9 cellular contexts compared by ENCODE assay signal in genomic region chr12:132145334-132145733, GRCh38. TPM values are rescaled to one million over a fixed set of nuclear protein-coding genes. Genes with fewer than 3 reads are reported as not detected.
DNase-seq lines count a peak whose midpoint lies in the region; ATAC-seq and TF ChIP-seq lines count a peak whose summit lies in the region.
"Had no signal": no experiment of that assay in that cellular context is flagged by ENCODE, and none has a peak within 500 bp of the region (broad histone marks: within the 10 kb centered on the region; RNA-seq: fewer than 3 reads in every experiment).

No MANE protein-coding gene starts in this region.

- H3K4me1 ChIP-seq in GM23248 (ENCODE audit: insufficient read depth), result peaks cover 5% of the 10 kb centered on the region; the same call in 1 of the 2 replicates
- H3K4me1 ChIP-seq in SJSA1 (replicated peaks), result peaks cover 18% of the 10 kb centered on the region
- H3K4me1 ChIP-seq in sigmoid colon, result peaks cover 0 to 30% (median 25%) of the 10 kb centered on the region in 4 donors

- H3K27ac ChIP-seq in GM23248, result no peak overlapping the region
- no peak overlapping the region for H3K27ac ChIP-seq in SJSA1
- H3K27ac ChIP-seq in sigmoid colon, result peak overlapping the region in 2 of 4 donors; percentile 89 to 93

- peak overlapping the region; percentile 74 for H3K4me2 ChIP-seq in GM23248 (ENCODE audit: unreplicated experiment)

- no peaks in the 10 kb centered on the region for H3K9me3 ChIP-seq in GM23248 (ENCODE audit: low read depth)
- 0 out of 2 replicates have a peak, but pooled peaks cover 7% of the 10 kb centered on the region for H3K9me3 ChIP-seq in SJSA1 (replicated peaks)
- H3K9me3 ChIP-seq in sigmoid colon, result no peaks in the 10 kb centered on the region

- peak overlapping the region; percentile 88 for H3K4me3 ChIP-seq in GM23248
- peak overlapping the region; percentile 96 for H3K4me3 ChIP-seq in SJSA1
- H3K4me3 ChIP-seq in fibroblast of mammary gland (ENCODE audit: control insufficient read depth, low read depth, low read length), result peak overlapping the region; percentile 72
- peak overlapping the region in 3 of 4 donors; percentile 96 to 98 (median 97) for H3K4me3 ChIP-seq in sigmoid colon

- in situ Hi-C loops in GM23248 (cut with MboI), result no loop called here

- H3F3A ChIP-seq in GM23248 (ENCODE audit: insufficient read depth), result no peaks in the 10 kb centered on the region

- H3K27me3 ChIP-seq in GM23248 (replicated peaks; ENCODE audit: insufficient read depth) (no peaks in the 10 kb centered on the region), SJSA1 (replicated peaks) (no peaks in the 10 kb centered on the region), sigmoid colon (no peaks in the 10 kb centered on the region)

- H3K9ac ChIP-seq in GM23248, result peak overlapping the region; percentile 90

- intact Hi-C loops in sigmoid colon (cut with DNase I), result loop anchor here (10.0 kb wide), 1 partner anchor 349 kb away; the partner anchor contains the start of gene FBRSL1

- H3K9me2 ChIP-seq in GM23248 (ENCODE audit: insufficient read depth), result no peaks in the 10 kb centered on the region

- no peak overlapping the region for H2AFZ ChIP-seq in GM23248

- no peak for DNase-seq in GM23248
- DNase-seq in SJSA1 (ENCODE audit: low read depth in 1 of 2, low spot score in 2 of 2), result peak in 1 of 2 experiments; percentile 32
- no peak for DNase-seq in fibroblast of mammary gland (ENCODE audit: low read depth)
- no peak for DNase-seq in sigmoid colon
- DNase-seq in dermis blood vessel endothelial cell, result no peak
- DNase-seq: NCI-H446 had no signal

- TF ChIP-seq CTCF in fibroblast of mammary gland (conservative IDR thresholded peaks at IDR 0.05; ENCODE audit: control insufficient read depth, insufficient read depth, low read depth, low read length), result no peak
- TF ChIP-seq CTCF in sigmoid colon (IDR thresholded peaks at IDR 0.05), result no peak

- no peaks in the 10 kb centered on the region for H4K20me1 ChIP-seq in GM23248 (ENCODE audit: insufficient read depth)

- no peak for ATAC-seq in GM19324 (IDR thresholded peaks at IDR 0.05; ENCODE audit: low FRiP score, unreplicated experiment)
- no peak for ATAC-seq in GM18517 (IDR thresholded peaks at IDR 0.05; ENCODE audit: unreplicated experiment)
- ATAC-seq in HG03342 (IDR thresholded peaks at IDR 0.05; ENCODE audit: unreplicated experiment), result no peak

- H3K36me3 ChIP-seq in GM23248 (ENCODE audit: low read depth), result peaks cover 4% of the 10 kb centered on the region; the same call in 1 of the 2 replicates
- H3K36me3 ChIP-seq in SJSA1, result peaks cover 46% of the 10 kb centered on the region
- H3K36me3 ChIP-seq in sigmoid colon, result peaks cover 19 to 44% (median 23%) of the 10 kb centered on the region in 4 donors

- no peak for TF ChIP-seq EP300 in sigmoid colon (IDR thresholded peaks at IDR 0.05)

- no peak for TF ChIP-seq POLR2A in sigmoid colon (IDR thresholded peaks at IDR 0.05)

- H3K79me2 ChIP-seq in GM23248 (ENCODE audit: insufficient read depth), result peaks cover 26% of the 10 kb centered on the region

- WGBS in GM23248 (ENCODE audit: low coverage in 1 of 2, low lambda C conversion rate in 2 of 2, missing lambda C conversion rate in 2 of 2), 2 experiments, result 71 to 89% methylated on average over 5 to 7 of the region's 7 CpGs
- WGBS in sigmoid colon, 2 donors, result 75 to 81% methylated on average over 7 of the region's 7 CpGs

RNA-seq across cellular contexts. Expression of gene NOC4L, which starts 1.1 kb away (rescaled TPM):
- total RNA-seq in GM23248 (2014; rRNA removed; shearing (Covaris generic)), result 7.2 and 10.2 TPM in 2 replicates
- polyA plus RNA-seq in GM23248 (2016; fragmentation: Nextera tagmentation; extraction: Ambion mirVana) (22.7 and 23.1 TPM in 2 replicates), sigmoid colon (10 to 100 TPM; 11.4 to 34.9 (median 13.2) TPM)
- 10.1 and 11.9 TPM in 2 replicates for total RNA-seq in SJSA1 (2014; rRNA removed; shearing (Covaris generic))
- total RNA-seq in sigmoid colon (1 to 10 TPM; 5.4 to 9.4 (median 7.5) TPM), dermis blood vessel endothelial cell (12.1 and 18.3 TPM in 2 replicates)

RNA-seq across cellular contexts. Expression of gene DDX51, which starts 1.2 kb away (rescaled TPM):
- 7.5 and 8.2 TPM in 2 replicates for total RNA-seq in GM23248 (2014; rRNA removed; shearing (Covaris generic))
- polyA plus RNA-seq in GM23248 (2016; fragmentation: Nextera tagmentation; extraction: Ambion mirVana), result 3.0 and 3.7 TPM in 2 replicates
- 8.9 and 11.8 TPM in 2 replicates for total RNA-seq in SJSA1 (2014; rRNA removed; shearing (Covaris generic))
- total RNA-seq in sigmoid colon, result 10 to 100 TPM in 1 of 4 donors, 1 to 10 TPM in 3; 6.8 to 13.7 (median 8.5) TPM
- 10 to 100 TPM in 1 of 3 donors, 1 to 10 TPM in 2; 3.9 to 22.4 (median 4.8) TPM for polyA plus RNA-seq in sigmoid colon
- total RNA-seq in dermis blood vessel endothelial cell, result 6.8 and 7.5 TPM in 2 replicates
